16 cellular contexts compared by ENCODE assay signal in genomic region chr22:31241200-31241599, GRCh38. TPM values are rescaled to one million over a fixed set of nuclear protein-coding genes. Genes with fewer than 3 reads are reported as not detected.
A peak's percentile ranks its signal among the peaks of the same experiment; 100 is the strongest.
DNase-seq lines count a peak whose midpoint lies in the region; ATAC-seq and TF ChIP-seq lines count a peak whose summit lies in the region.
"Had no signal": no experiment of that assay in that cellular context is flagged by ENCODE, and none has a peak within 500 bp of the region (broad histone marks: within the 10 kb centered on the region; RNA-seq: fewer than 3 reads in every experiment).

No MANE protein-coding gene starts in this region.

- ATAC-seq in omental fat pad (ENCODE audit: low FRiP score): peak; percentile 33
- no peak for ATAC-seq in heart right ventricle
- no peak for ATAC-seq in HG02973 (IDR thresholded peaks at IDR 0.05; ENCODE audit: unreplicated experiment)

- H3K27me3 ChIP-seq in heart right ventricle: no peaks in the 10 kb centered on the region

- no peak for TF ChIP-seq CTCF in omental fat pad (IDR thresholded peaks at IDR 0.05)
- no peak for TF ChIP-seq CTCF in heart right ventricle (IDR thresholded peaks at IDR 0.05)

- peak; percentile 61 for DNase-seq in Daoy (ENCODE audit: low read depth)
- DNase-seq in M059J (ENCODE audit: low read depth): peak; percentile 69
- peak; percentile 56 for DNase-seq in dermis blood vessel endothelial cell
- no peak for DNase-seq in omental fat pad (ENCODE audit: low spot score)
- no peak for DNase-seq in RPMI8226
- no peak for DNase-seq in heart right ventricle
- no peak for DNase-seq in SKM-1 (lab: John Stamatoyannopoulos, UW; ENCODE audit: unreplicated experiment)
- DNase-seq: activated CD4-positive, alpha-beta T cell treated with anti-CD3 and anti-CD28 coated beads, Interleukin-2, amount 50 U/mL, for 4 hours; CD8-positive, alpha-beta memory T cell; effector memory CD4-positive, alpha-beta T cell; foreskin melanocyte; GF-D8; NCI-H1105 treated with DMSO at 0.1 percent for 48 hours; NCI-H345; OCI-M1 had no signal

- intact Hi-C loops in heart right ventricle (cut with DNase I): no loop called here

- peaks cover 0 to 38% (median 0%) of the 10 kb centered on the region in 9 donors for H3K36me3 ChIP-seq in heart right ventricle

- peak overlapping the region in 1 of 10 donors; percentile 32 for H3K27ac ChIP-seq in heart right ventricle

- WGBS in heart right ventricle, 2 donors: 65 to 77% methylated on average over 1 of the region's 1 CpG

- H3K4me1 ChIP-seq in heart right ventricle: peaks cover 0 to 55% (median 0%) of the 10 kb centered on the region in 9 donors

- H3K4me3 ChIP-seq in heart right ventricle: no peak overlapping the region

- no peaks in the 10 kb centered on the region for H3K9me3 ChIP-seq in heart right ventricle

RNA-seq across cellular contexts. Expression of gene LIMK2, which starts 29.1 kb away (rescaled TPM):
- total RNA-seq in Daoy (2014; rRNA removed; shearing (Covaris generic)): 20.7 and 25.1 TPM in 2 replicates
- total RNA-seq in M059J (2014; rRNA removed; shearing (Covaris generic)): 5.5 and 6.8 TPM in 2 replicates
- total RNA-seq in dermis blood vessel endothelial cell (94.0 and 103 TPM in 2 replicates), omental fat pad (10 to 100 TPM; 32.0 to 66.2 (median 40.7) TPM), heart right ventricle (10 to 100 TPM in 5 of 10 donors, 1 to 10 TPM in 5; 6.5 to 18.8 (median 9.7) TPM)
- polyA plus RNA-seq in heart right ventricle: 10 to 100 TPM in 1 of 2 donors, 1 to 10 TPM in 1; 6.0 to 12.1 TPM

RNA-seq across cellular contexts. Expression of gene PIK3IP1, which starts 51.1 kb away (rescaled TPM):
- 0.09 and 0.69 TPM in 2 replicates for total RNA-seq in Daoy (2014; rRNA removed; shearing (Covaris generic))
- 1.0 and 1.9 TPM in 2 replicates for total RNA-seq in M059J (2014; rRNA removed; shearing (Covaris generic))
- total RNA-seq in dermis blood vessel endothelial cell: 15.4 and 17.2 TPM in 2 replicates
- total RNA-seq in omental fat pad: 10 to 100 TPM; 32.8 to 61.2 (median 47.1) TPM
- total RNA-seq in heart right ventricle: 10 to 100 TPM in 9 of 10 donors, 1 to 10 TPM in 1; 3.6 to 28.6 (median 17.6) TPM
- 1 to 10 TPM; 3.7 to 7.9 TPM for polyA plus RNA-seq in heart right ventricle

Comparison
In these comparisons a context has a peak if more than half of its experiments do, and no peak if none do; other contexts are left out.
1. DNase-seq: peak in Daoy (single experiment), M059J (single experiment) and dermis blood vessel endothelial cell (single experiment); none in omental fat pad (single experiment), RPMI8226 (single experiment), heart right ventricle (0 of 2) and SKM-1 (single experiment).